31 cellular contexts compared by ENCODE assay signal in the genomic region with DNA sequence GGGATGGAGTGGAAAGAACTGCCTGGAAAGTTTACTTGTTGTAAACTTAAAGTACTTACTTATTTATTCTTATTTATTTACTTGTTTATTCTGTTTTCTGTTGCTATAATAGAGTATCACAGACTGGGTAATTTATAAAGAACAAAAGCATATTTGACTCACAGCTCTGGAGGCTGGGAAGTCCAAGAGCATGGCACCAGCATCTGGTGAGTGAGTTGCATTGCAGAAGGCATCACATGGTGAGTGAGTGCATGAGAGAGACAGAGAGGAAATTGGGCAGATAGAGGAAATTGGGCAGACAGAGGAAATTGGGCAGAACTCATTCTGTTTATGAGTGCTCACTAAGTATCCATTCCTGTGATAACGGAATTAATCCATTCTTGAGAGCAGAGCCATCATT. TPM values are rescaled to one million over a fixed set of nuclear protein-coding genes. Genes with fewer than 3 reads are reported as not detected.
"Had no signal": no experiment of that assay in that cellular context is flagged by ENCODE, and none has a peak within 500 bp of the region (broad histone marks: within the 10 kb centered on the region; RNA-seq: fewer than 3 reads in every experiment).

No MANE protein-coding gene starts in this region.

- ATAC-seq: stimulated activated effector memory CD8-positive, alpha-beta T cell treated with anti-CD3 and anti-CD28 coated beads, Interleukin-12 subunit alpha, Interleukin-12 subunit beta, amount 100 ng/mL, for 72 hours; stimulated activated memory B cell treated with anti-CD40 and anti-IgM and Interleukin-4, amounts not matched to agents 10 μg/mL and 1 μg/mL and 100 μg/mL, for 72 hours; stimulated activated naive B cell treated with anti-CD40 and anti-IgM and Interleukin-4, amounts not matched to agents 10 μg/mL and 1 μg/mL and 100 μg/mL, for 72 hours; stimulated activated naive CD8-positive, alpha-beta T cell treated with anti-CD3 and anti-CD28 coated beads, Interleukin-15, amount 100 ng/mL, for 72 hours; stimulated activated naive CD8-positive, alpha-beta T cell treated with anti-CD3 and anti-CD28 coated beads, Interleukin-15, Interleukin-2, amounts not matched to agents 100 U/mL and 50 U/mL, for 24 hours; upper lobe of right lung had no signal

- H3K27ac ChIP-seq: stomach, suprapubic skin, testis, thoracic aorta, thyroid gland, tibial artery, tibial nerve, transverse colon, upper lobe of left lung, upper lobe of right lung, uterus, vagina had no signal

- H3K27me3 ChIP-seq: stomach, testis, thyroid gland, tibial artery, tibial nerve, transverse colon, upper lobe of left lung, upper lobe of right lung, uterus, vagina had no signal

- H3K9me3 ChIP-seq: suprapubic skin, testis, thoracic aorta, thyroid gland, tibial artery, transverse colon, upper lobe of right lung, uterus, vagina had no signal

- H3K36me3 ChIP-seq: stomach, suprapubic skin, thoracic aorta, thyroid gland, tibial artery, tibial nerve, transverse colon, upper lobe of left lung, upper lobe of right lung, uterus, vagina had no signal

- H3K4me3 ChIP-seq: stomach, suprapubic skin, testis, thoracic aorta, thyroid gland, tibial artery, tibial nerve, transverse colon, upper lobe of left lung, upper lobe of right lung, uterus, vagina had no signal

- DNase-seq: stimulated activated CD4-positive, alpha-beta T cell treated with anti-CD3 and anti-CD28 coated beads, Interleukin-2, amount 100 ng/mL, for 48 hours; stimulated activated CD4-positive, alpha-beta T cell treated with anti-CD3 and anti-CD28 coated beads, Interleukin-4, amount 100 ng/mL, for 1 hour; stimulated activated CD4-positive, alpha-beta T cell treated with anti-CD3 and anti-CD28 coated beads, Interleukin-4, amount 100 ng/mL, for 24 hours; stimulated activated CD4-positive, alpha-beta T cell treated with anti-CD3 and anti-CD28 coated beads, Interleukin-4, amount 100 ng/mL, for 4 hours; stimulated activated CD8-positive, alpha-beta memory T cell treated with anti-CD3 and anti-CD28 coated beads, Interleukin-4, amount 100 ng/mL, for 48 hours; stimulated activated naive B cell treated with anti-CD40 and anti-IgM and Interleukin-4, amounts not matched to agents 10 μg/mL and 1 μg/mL and 100 μg/mL, for 72 hours; stimulated activated naive CD4-positive, alpha-beta T cell; stimulated activated naive CD4-positive, alpha-beta T cell treated with Interleukin-2 at 50 U/mL for 16 hours; stimulated activated naive CD8-positive, alpha-beta T cell treated with anti-CD3 and anti-CD28 coated beads, Interleukin-15, amount 100 ng/mL, for 72 hours; stimulated activated naive CD8-positive, alpha-beta T cell treated with anti-CD3 and anti-CD28 coated beads, Interleukin-15, Interleukin-2, amounts not matched to agents 100 U/mL and 50 U/mL, for 24 hours; stomach; substantia nigra; testis; thyroid gland; tibial artery; transverse colon; trophoblast cell; upper lobe of left lung; upper lobe of right lung; uterus had no signal

- FAIRE-seq: urothelium cell line had no signal

- H3K4me1 ChIP-seq: stomach, suprapubic skin, testis, thyroid gland, tibial artery, tibial nerve, transverse colon, upper lobe of left lung, upper lobe of right lung, uterus, vagina had no signal

RNA-seq across cellular contexts. Expression of a gene that starts 11.6 kb away (rescaled TPM):
- total RNA-seq: stomach, suprapubic skin, temporal lobe, thoracic aorta, tibial nerve, transverse colon, upper lobe of left lung, upper lobe of right lung, ureter, urinary bladder, uterus, vagina had no signal
- polyA plus RNA-seq: stomach, urinary bladder had no signal

RNA-seq across cellular contexts. Expression of a gene that starts 37.9 kb away (rescaled TPM):
- total RNA-seq: stomach, subcutaneous adipose tissue, suprapubic skin, temporal lobe, testis, thoracic aorta, thyroid gland, tibial nerve, transverse colon, upper lobe of left lung, upper lobe of right lung, ureter, urinary bladder, uterus, vagina had no signal
- polyA plus RNA-seq: stomach, urinary bladder had no signal
